Comparison of ENCODE assay signal across 16 cellular contexts in genomic region chr18:74508366-74508765, GRCh38. TPM values are rescaled to one million over a fixed set of nuclear protein-coding genes. Genes with fewer than 3 reads are reported as not detected.
DNase-seq lines count a peak whose midpoint lies in the region; TF ChIP-seq lines count a peak whose summit lies in the region.
"Had no signal": no experiment of that assay in that cellular context is flagged by ENCODE, and none has a peak within 500 bp of the region (broad histone marks: within the 10 kb centered on the region; RNA-seq: fewer than 3 reads in every experiment).

No MANE protein-coding gene starts in this region.

- intact Hi-C loops in spleen (cut with DNase I; ENCODE audit: low total_unique reads) = no loop called here

- H3K9me3 ChIP-seq in spleen = no peaks in the 10 kb centered on the region
- H3K9me3 ChIP-seq: BE2C had no signal

- 68 to 76% (median 72%) methylated on average over 9 of the region's 9 CpGs for WGBS in spleen, 5 donors

- H3K36me3 ChIP-seq in H7 (replicated peaks; ENCODE audit: control insufficient read depth, insufficient read depth, low read length) (peaks cover 36% of the 10 kb centered on the region), spleen (peaks cover 0 to 100% (median 92%) of the 10 kb centered on the region in 6 donors)
- H3K36me3 ChIP-seq: BE2C had no signal

- TF ChIP-seq POLR2A in spleen (IDR thresholded peaks at IDR 0.05) = no peak

- peaks cover 6 to 38% (median 36%) of the 10 kb centered on the region in 6 donors for H3K4me1 ChIP-seq in spleen
- H3K4me1 ChIP-seq: BE2C had no signal

- peak overlapping the region; percentile 37 for H3K27ac ChIP-seq in angular gyrus (ENCODE audit: low read depth, low read length)
- peak overlapping the region in 1 of 8 donors; percentile 21 for H3K27ac ChIP-seq in spleen

- DNase-seq in H7 (peak; percentile 11), islet precursor cell (peak; percentile 20), spleen (peak; percentile 35), NCI-H2171 treated with DMSO at 0.1 percent for 48 hours (lab: John Stamatoyannopoulos, UW) (no peak), DMS53 treated with DMSO at 0.1 percent for 48 hours (lab: John Stamatoyannopoulos, UW; ENCODE audit: unreplicated experiment) (no peak), AG20443 (ENCODE audit: low spot score) (no peak)
- DNase-seq: BE2C; CD8-positive, alpha-beta T cell; HCEC 1CT; Kasumi-1; NCI-H1105 treated with DMSO at 0.1 percent for 48 hours; NCI-H187 treated with DMSO at 0.1 percent for 48 hours; NCI-H774 had no signal

- TF ChIP-seq CTCF in spleen (IDR thresholded peaks at IDR 0.05 in 8 of 11, conservative IDR thresholded peaks at IDR 0.05 in 3 of 11) = no peak

- H3K27me3 ChIP-seq in H7 (ENCODE audit: control insufficient read depth, insufficient read depth, low read length) = no peaks in the 10 kb centered on the region
- no peaks in the 10 kb centered on the region for H3K27me3 ChIP-seq in spleen (replicated peaks in 1 of 7)
- H3K27me3 ChIP-seq: BE2C had no signal

- no peak overlapping the region for H3K4me3 ChIP-seq in H7 (ENCODE audit: insufficient read depth, low read depth, low read length)
- no peak overlapping the region for H3K4me3 ChIP-seq in spleen

RNA-seq across cellular contexts. Expression of gene CNDP2, which starts 12.2 kb away (rescaled TPM):
- 60.2 and 63.1 TPM in 2 replicates for total RNA-seq in H7 (2014; rRNA removed; shearing (Covaris generic))
- 100 to 1,000 TPM; 219 to 310 (median 291) TPM for total RNA-seq in spleen
- polyA plus RNA-seq in spleen = 100 to 1,000 TPM; 102 to 168 (median 123) TPM

RNA-seq across cellular contexts. Expression of gene CNDP1, which starts 25.9 kb away (rescaled TPM):
- total RNA-seq in H7 (2014; rRNA removed; shearing (Covaris generic)) = not detected in 2 replicates
- under 1 TPM in 5 of 7 donors, not detected in 2; 0.13 to 0.59 (median 0.36) TPM for total RNA-seq in spleen
- under 1 TPM; 0.03 to 0.17 (median 0.13) TPM for polyA plus RNA-seq in spleen
- total RNA-seq: Daoy, NCI-H460 had no signal

RNA-seq across cellular contexts. Expression of gene DIPK1C, which starts 51.3 kb away (rescaled TPM):
- 0.22 TPM in 1 of 2 replicates, not detected in the other for total RNA-seq in H7 (2014; rRNA removed; shearing (Covaris generic))
- under 1 TPM in 2 of 7 donors, not detected in 5; 0.34 to 0.51 TPM for total RNA-seq in spleen
- under 1 TPM in 2 of 3 donors, not detected in 1; 0.10 to 0.23 TPM for polyA plus RNA-seq in spleen
- total RNA-seq: CD8-positive, alpha-beta T cell; Daoy; NCI-H460 had no signal

Comparison
In these comparisons a context has a peak if more than half of its experiments do, and no peak if none do; other contexts are left out.
1. DNase-seq: peak in H7 (single experiment), islet precursor cell (single experiment) and spleen (single experiment); none in NCI-H2171 treated with DMSO at 0.1 percent for 48 hours (single experiment), DMS53 treated with DMSO at 0.1 percent for 48 hours (single experiment) and AG20443 (single experiment).